In the genomic region with DNA sequence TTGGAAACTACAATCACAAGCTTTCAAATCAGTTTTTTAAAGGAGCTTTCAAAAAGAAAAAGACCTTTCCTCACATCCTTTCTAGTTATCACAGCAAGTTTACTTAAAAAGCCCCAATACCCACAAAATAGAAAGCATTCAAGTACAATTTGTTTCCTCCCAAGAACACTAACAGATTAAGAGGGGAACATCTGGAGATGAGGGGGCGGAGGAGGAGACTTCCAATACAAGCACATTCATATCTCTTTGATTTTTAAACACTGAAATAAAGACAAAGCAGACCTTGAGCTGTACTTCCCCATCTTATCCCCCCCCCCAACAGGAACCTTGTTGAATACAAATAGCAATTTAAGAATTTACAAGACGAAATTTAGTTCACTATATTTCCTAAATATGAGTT, we compare ENCODE assay signal across 1 cellular context.
TF ChIP-seq lines count a peak whose summit lies in the region.

No MANE protein-coding gene starts in this region.

TF ChIP-seq in GM12878, 131 proteins besides CTCF, POLR2A, EP300 and RAD21:
- 0 out of 2 replicates have a peak, but pooled peaks have one; percentile 33 for TF ChIP-seq NFIC (IDR thresholded peaks at IDR 0.05; ENCODE audit: low read depth, low read length)
- TF ChIP-seq JUNB (IDR thresholded peaks at IDR 0.05) = no peak
- TF ChIP-seq EGR1 (IDR thresholded peaks at IDR 0.05; ENCODE audit: borderline replicate concordance in 1 of 2, low read depth in 2 of 2, low read length in 2 of 2) = peak in 1 of 2 experiments; percentile 48; a peak in 1 of 3 replicates
- no peak for TF ChIP-seq ZNF592 (IDR thresholded peaks at IDR 0.05)
- TF ChIP-seq IKZF1 (conservative IDR thresholded peaks at IDR 0.05) = no peak
